1 cellular context compared by ENCODE assay signal in genomic region chr20:63315982-63316491, GRCh38.
TF ChIP-seq lines count a peak whose summit lies in the region.

No MANE protein-coding gene starts in this region.

TF ChIP-seq in H1, 55 proteins besides CTCF, POLR2A, EP300 and RAD21:
- TF ChIP-seq RXRA (IDR thresholded peaks at IDR 0.05; ENCODE audit: insufficient read depth, low read depth, low read length) = no peak
- no peak for TF ChIP-seq TAF1 (IDR thresholded peaks at IDR 0.05; ENCODE audit: low read depth, low read length)
- TF ChIP-seq KDM4A (IDR thresholded peaks at IDR 0.05; ENCODE audit: low read depth, low read length, severe bottlenecking) = no peak
- no peak for TF ChIP-seq EGR1 (IDR thresholded peaks at IDR 0.05; ENCODE audit: borderline replicate concordance, low read depth, low read length)
- TF ChIP-seq, protein P1, sequence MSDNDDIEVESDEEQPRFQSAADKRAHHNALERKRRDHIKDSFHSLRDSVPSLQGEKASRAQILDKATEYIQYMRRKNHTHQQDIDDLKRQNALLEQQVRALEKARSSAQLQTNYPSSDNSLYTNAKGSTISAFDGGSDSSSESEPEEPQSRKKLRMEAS (IDR thresholded peaks at IDR 0.05) = no peak
- no peak for TF ChIP-seq NRF1 (IDR thresholded peaks at IDR 0.05; ENCODE audit: low read depth, low read length)
- no peak for TF ChIP-seq BCL11A (IDR thresholded peaks at IDR 0.05; ENCODE audit: low read depth in 2 of 2, low read length in 2 of 2)
- TF ChIP-seq, protein P2, sequence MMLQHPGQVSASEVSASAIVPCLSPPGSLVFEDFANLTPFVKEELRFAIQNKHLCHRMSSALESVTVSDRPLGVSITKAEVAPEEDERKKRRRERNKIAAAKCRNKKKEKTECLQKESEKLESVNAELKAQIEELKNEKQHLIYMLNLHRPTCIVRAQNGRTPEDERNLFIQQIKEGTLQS (IDR thresholded peaks at IDR 0.05; ENCODE audit: insufficient read depth, low read depth, low read length) = no peak
- TF ChIP-seq, protein P3, sequence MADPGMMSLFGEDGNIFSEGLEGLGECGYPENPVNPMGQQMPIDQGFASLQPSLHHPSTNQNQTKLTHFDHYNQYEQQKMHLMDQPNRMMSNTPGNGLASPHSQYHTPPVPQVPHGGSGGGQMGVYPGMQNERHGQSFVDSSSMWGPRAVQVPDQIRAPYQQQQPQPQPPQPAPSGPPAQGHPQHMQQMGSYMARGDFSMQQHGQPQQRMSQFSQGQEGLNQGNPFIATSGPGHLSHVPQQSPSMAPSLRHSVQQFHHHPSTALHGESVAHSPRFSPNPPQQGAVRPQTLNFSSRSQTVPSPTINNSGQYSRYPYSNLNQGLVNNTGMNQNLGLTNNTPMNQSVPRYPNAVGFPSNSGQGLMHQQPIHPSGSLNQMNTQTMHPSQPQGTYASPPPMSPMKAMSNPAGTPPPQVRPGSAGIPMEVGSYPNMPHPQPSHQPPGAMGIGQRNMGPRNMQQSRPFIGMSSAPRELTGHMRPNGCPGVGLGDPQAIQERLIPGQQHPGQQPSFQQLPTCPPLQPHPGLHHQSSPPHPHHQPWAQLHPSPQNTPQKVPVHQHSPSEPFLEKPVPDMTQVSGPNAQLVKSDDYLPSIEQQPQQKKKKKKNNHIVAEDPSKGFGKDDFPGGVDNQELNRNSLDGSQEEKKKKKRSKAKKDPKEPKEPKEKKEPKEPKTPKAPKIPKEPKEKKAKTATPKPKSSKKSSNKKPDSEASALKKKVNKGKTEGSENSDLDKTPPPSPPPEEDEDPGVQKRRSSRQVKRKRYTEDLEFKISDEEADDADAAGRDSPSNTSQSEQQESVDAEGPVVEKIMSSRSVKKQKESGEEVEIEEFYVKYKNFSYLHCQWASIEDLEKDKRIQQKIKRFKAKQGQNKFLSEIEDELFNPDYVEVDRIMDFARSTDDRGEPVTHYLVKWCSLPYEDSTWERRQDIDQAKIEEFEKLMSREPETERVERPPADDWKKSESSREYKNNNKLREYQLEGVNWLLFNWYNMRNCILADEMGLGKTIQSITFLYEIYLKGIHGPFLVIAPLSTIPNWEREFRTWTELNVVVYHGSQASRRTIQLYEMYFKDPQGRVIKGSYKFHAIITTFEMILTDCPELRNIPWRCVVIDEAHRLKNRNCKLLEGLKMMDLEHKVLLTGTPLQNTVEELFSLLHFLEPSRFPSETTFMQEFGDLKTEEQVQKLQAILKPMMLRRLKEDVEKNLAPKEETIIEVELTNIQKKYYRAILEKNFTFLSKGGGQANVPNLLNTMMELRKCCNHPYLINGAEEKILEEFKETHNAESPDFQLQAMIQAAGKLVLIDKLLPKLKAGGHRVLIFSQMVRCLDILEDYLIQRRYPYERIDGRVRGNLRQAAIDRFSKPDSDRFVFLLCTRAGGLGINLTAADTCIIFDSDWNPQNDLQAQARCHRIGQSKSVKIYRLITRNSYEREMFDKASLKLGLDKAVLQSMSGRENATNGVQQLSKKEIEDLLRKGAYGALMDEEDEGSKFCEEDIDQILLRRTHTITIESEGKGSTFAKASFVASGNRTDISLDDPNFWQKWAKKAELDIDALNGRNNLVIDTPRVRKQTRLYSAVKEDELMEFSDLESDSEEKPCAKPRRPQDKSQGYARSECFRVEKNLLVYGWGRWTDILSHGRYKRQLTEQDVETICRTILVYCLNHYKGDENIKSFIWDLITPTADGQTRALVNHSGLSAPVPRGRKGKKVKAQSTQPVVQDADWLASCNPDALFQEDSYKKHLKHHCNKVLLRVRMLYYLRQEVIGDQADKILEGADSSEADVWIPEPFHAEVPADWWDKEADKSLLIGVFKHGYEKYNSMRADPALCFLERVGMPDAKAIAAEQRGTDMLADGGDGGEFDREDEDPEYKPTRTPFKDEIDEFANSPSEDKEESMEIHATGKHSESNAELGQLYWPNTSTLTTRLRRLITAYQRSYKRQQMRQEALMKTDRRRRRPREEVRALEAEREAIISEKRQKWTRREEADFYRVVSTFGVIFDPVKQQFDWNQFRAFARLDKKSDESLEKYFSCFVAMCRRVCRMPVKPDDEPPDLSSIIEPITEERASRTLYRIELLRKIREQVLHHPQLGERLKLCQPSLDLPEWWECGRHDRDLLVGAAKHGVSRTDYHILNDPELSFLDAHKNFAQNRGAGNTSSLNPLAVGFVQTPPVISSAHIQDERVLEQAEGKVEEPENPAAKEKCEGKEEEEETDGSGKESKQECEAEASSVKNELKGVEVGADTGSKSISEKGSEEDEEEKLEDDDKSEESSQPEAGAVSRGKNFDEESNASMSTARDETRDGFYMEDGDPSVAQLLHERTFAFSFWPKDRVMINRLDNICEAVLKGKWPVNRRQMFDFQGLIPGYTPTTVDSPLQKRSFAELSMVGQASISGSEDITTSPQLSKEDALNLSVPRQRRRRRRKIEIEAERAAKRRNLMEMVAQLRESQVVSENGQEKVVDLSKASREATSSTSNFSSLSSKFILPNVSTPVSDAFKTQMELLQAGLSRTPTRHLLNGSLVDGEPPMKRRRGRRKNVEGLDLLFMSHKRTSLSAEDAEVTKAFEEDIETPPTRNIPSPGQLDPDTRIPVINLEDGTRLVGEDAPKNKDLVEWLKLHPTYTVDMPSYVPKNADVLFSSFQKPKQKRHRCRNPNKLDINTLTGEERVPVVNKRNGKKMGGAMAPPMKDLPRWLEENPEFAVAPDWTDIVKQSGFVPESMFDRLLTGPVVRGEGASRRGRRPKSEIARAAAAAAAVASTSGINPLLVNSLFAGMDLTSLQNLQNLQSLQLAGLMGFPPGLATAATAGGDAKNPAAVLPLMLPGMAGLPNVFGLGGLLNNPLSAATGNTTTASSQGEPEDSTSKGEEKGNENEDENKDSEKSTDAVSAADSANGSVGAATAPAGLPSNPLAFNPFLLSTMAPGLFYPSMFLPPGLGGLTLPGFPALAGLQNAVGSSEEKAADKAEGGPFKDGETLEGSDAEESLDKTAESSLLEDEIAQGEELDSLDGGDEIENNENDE (IDR thresholded peaks at IDR 0.05; ENCODE audit: insufficient replicate concordance, low read length) = no peak
- TF ChIP-seq KDM1A (IDR thresholded peaks at IDR 0.05; ENCODE audit: borderline replicate concordance, low read length) = no peak
- no peak for TF ChIP-seq EZH2 (IDR thresholded peaks at IDR 0.05; ENCODE audit: low read depth, low read length, severe bottlenecking)
- TF ChIP-seq SIRT6 (IDR thresholded peaks at IDR 0.05; ENCODE audit: low read length) = no peak
- no peak for TF ChIP-seq GABPA (IDR thresholded peaks at IDR 0.05; ENCODE audit: borderline replicate concordance, insufficient read depth, low read length)
- TF ChIP-seq TAF7 (optimal IDR thresholded peaks at IDR 0.05; ENCODE audit: borderline replicate concordance, low read depth, low read length) = no peak
- TF ChIP-seq PHF8 (conservative IDR thresholded peaks at IDR 0.05; ENCODE audit: low read depth, low read length) = no peak
- TF ChIP-seq, protein P4, sequence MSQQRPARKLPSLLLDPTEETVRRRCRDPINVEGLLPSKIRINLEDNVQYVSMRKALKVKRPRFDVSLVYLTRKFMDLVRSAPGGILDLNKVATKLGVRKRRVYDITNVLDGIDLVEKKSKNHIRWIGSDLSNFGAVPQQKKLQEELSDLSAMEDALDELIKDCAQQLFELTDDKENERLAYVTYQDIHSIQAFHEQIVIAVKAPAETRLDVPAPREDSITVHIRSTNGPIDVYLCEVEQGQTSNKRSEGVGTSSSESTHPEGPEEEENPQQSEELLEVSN (IDR thresholded peaks at IDR 0.05) = no peak
- no peak for TF ChIP-seq SRF (IDR thresholded peaks at IDR 0.05; ENCODE audit: low read depth, low read length)
- TF ChIP-seq TBP (IDR thresholded peaks at IDR 0.05; ENCODE audit: low read depth, low read length) = no peak
